21 cellular contexts compared by ENCODE assay signal in the genomic region with DNA sequence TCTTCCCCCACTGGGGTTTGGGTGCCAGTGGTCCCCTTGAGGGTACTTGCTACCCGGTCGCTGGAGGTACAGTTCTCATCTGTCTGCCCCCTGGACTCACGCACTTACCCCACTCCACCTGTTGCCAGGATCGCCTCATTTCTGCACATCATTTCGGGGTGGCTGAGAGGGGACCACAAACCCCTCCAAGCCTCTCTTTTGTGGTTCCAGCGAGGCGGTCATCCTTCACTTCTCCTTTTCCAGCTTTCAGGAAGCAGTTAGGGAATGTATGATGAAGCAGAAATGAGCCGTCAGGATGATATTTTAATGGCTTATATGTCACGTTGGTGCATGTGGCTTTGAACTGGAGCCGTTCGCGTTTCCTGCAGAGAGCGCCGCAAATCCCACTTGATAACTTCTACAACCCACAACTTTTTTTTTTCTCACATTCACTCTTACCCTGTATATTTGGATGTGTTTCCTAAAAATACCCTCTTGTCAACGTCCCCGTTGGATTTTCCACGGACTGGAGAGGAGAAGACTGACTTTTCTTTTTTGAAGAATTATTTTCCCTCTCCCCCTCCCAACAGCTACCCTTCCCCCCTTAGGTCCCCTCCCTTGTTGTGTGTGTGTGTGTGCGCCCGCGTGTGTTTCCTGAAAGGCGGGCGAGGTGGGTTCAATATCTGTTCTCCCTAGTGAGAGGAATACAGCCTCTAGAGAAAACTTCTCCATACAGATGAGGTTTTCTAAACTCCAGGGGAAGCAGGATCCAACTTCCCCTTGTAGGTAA. TPM values are rescaled to one million over a fixed set of nuclear protein-coding genes. Genes with fewer than 3 reads are reported as not detected.
DNase-seq lines count a peak whose midpoint lies in the region; ATAC-seq and TF ChIP-seq lines count a peak whose summit lies in the region.
"Had no signal": no experiment of that assay in that cellular context is flagged by ENCODE, and none has a peak within 500 bp of the region (broad histone marks: within the 10 kb centered on the region; RNA-seq: fewer than 3 reads in every experiment).

TSS of gene ZIC4 (minus strand) at position 289 of the 769 bp plus-strand sequence. CDS start 3,746 bp downstream, outside the sequence.

- H3K27me3 Mint-ChIP-seq in type B pancreatic cell: peaks cover 93% of the 10 kb centered on the region

- ATAC-seq in GM19351 (IDR thresholded peaks at IDR 0.05; ENCODE audit: unreplicated experiment): no peak
- no peak for ATAC-seq in esophagus mucosa
- ATAC-seq: effector memory CD8-positive, alpha-beta T cell had no signal

- no peak within 1 kb of the TSS for H3K4me3 ChIP-seq in Jurkat, Clone E6-1 (ENCODE audit: low read length)
- H3K4me3 ChIP-seq: right atrium auricular region, testis had no signal

- H3K9me3 Mint-ChIP-seq in type B pancreatic cell: no peaks in the 10 kb centered on the region

- peak within 1 kb of the TSS; percentile 69 for H3K27ac ChIP-seq in caudate nucleus (ENCODE audit: low read depth, low read length)
- H3K27ac ChIP-seq: C4-2B, right atrium auricular region, testis, WERI-Rb-1 had no signal

- DNase-seq in Jurkat, Clone E6-1 (ENCODE audit: low read depth, low spot score): peak; percentile 48
- DNase-seq in caudate nucleus (lab: John Stamatoyannopoulos, UW) (no peak), islet precursor cell (peak; percentile 37), type B pancreatic cell (ENCODE audit: extremely low spot score, unreplicated experiment) (no peak), NCI-H82 (lab: John Stamatoyannopoulos, UW) (no peak)
- DNase-seq: activated effector memory CD4-positive, alpha-beta T cell treated with Interleukin-2 at 50 U/mL for 16 hours; DMS79; effector memory CD8-positive, alpha-beta T cell; naive B cell; NCI-H2081 treated with DMSO at 0.1 percent for 48 hours; NCI-H69; stimulated activated CD4-positive, alpha-beta T cell treated with anti-CD3 and anti-CD28 coated beads, Interleukin-2, amount 100 ng/mL, for 24 hours; testis; WERI-Rb-1 had no signal

- H3K4me3 Mint-ChIP-seq in type B pancreatic cell: peak within 1 kb of the TSS; percentile 88
- H3K4me3 Mint-ChIP-seq: effector memory CD8-positive, alpha-beta T cell had no signal

- H3K4me1 Mint-ChIP-seq in type B pancreatic cell (ENCODE audit: unreplicated experiment): peaks cover 23% of the 10 kb centered on the region

- H3K27ac Mint-ChIP-seq in type B pancreatic cell: peak within 1 kb of the TSS; percentile 85
- H3K27ac Mint-ChIP-seq: effector memory CD8-positive, alpha-beta T cell had no signal

- peaks cover 10% of the 10 kb centered on the region for H3K36me3 Mint-ChIP-seq in type B pancreatic cell

- TF ChIP-seq CTCF in type B pancreatic cell (conservative IDR thresholded peaks at IDR 0.05): no peak

RNA-seq across cellular contexts. Expression of gene ZIC4, which starts in this region (rescaled TPM):
- not detected for polyA plus RNA-seq in Jurkat, Clone E6-1 (2012; ENCODE audit: insufficient read depth, insufficient read length)
- total RNA-seq in type B pancreatic cell (ENCODE audit: low replicate concordance) (40.2 TPM in 1 of 2 replicates, not detected in the other), esophagus mucosa (not detected)
- total RNA-seq: activated CD8-positive, alpha-beta memory T cell treated with anti-CD3 and anti-CD28 coated beads for 36 hours; fibroblast of villous mesenchyme; MCF 10A; right atrium auricular region had no signal

Comparison
In these comparisons a context has a peak if more than half of its experiments do, and no peak if none do; other contexts are left out.
1. DNase-seq: peak in Jurkat, Clone E6-1 (single experiment) and islet precursor cell (single experiment); none in caudate nucleus (0 of 61), type B pancreatic cell (single experiment) and NCI-H82 (single experiment).